ENCODE assay signal across 24 cellular contexts in the genomic region with DNA sequence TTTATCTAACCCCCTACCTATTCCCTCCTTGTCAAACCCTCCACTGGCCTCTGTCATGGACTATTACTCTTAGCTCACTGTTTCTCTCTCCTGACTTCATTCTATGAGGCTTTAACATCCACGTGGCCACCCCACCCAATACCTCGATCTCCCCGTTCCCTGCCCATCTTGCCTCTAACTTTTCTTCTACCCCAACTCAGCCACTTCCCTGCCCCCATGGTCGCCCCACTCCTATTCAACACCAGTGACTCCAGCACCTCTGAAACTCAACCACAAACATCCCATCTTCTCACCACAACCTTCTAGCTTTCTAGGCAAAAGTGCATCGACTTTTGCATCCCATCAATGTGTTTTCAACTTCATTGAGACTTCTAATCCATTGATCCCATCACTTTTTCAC.
"Had no signal": no experiment of that assay in that cellular context is flagged by ENCODE, and none has a peak within 500 bp of the region (broad histone marks: within the 10 kb centered on the region; RNA-seq: fewer than 3 reads in every experiment).

No MANE protein-coding gene starts in this region.

- H3K9me3 Mint-ChIP-seq: activated CD4-positive, alpha-beta memory T cell treated with anti-CD3 and anti-CD28 coated beads for 36 hours had no signal

- H3K36me3 Mint-ChIP-seq: activated CD4-positive, alpha-beta memory T cell treated with anti-CD3 and anti-CD28 coated beads for 36 hours; activated naive CD4-positive, alpha-beta T cell treated with anti-CD3 and anti-CD28 coated beads, Interleukin-2, amount 50 U/mL, for 72 hours had no signal

- H3K27ac ChIP-seq: adrenal gland, body of pancreas, colonic mucosa, gastrocnemius medialis, hepatocyte, left ventricle myocardium inferior, neutrophil, right lobe of liver, vagina had no signal

- H3K36me3 ChIP-seq: adrenal gland, colonic mucosa, gastrocnemius medialis, left ventricle myocardium inferior, neutrophil, right lobe of liver, upper lobe of left lung, vagina had no signal

- H3K79me2 ChIP-seq: hepatocyte had no signal

- H2AFZ ChIP-seq: hepatocyte had no signal

- H3K9ac ChIP-seq: SK-N-SH had no signal

- ATAC-seq: activated naive CD4-positive, alpha-beta T cell treated with anti-CD3 and anti-CD28 coated beads, Interleukin-2, amount 50 U/mL, for 72 hours; body of pancreas; gastrocnemius medialis; right lobe of liver had no signal

- H3K27me3 ChIP-seq: adrenal gland, body of pancreas, colonic mucosa, gastrocnemius medialis, hepatocyte, neutrophil, right lobe of liver, upper lobe of left lung, vagina had no signal

- H3K4me3 Mint-ChIP-seq: activated B cell treated with CpG ODN at 0.5 μM for 24 hours; activated CD4-positive, alpha-beta memory T cell treated with anti-CD3 and anti-CD28 coated beads for 36 hours; nephron progenitor cell; stimulated activated naive CD8-positive, alpha-beta T cell treated with anti-CD3 and anti-CD28 coated beads, Interleukin-15, Interleukin-2, amounts not matched to agents 100 ng/mL and 50 ng/mL, for 24 hours had no signal

- H3K27me3 Mint-ChIP-seq: activated B cell treated with CpG ODN at 0.5 μM for 24 hours; stimulated activated naive CD8-positive, alpha-beta T cell treated with anti-CD3 and anti-CD28 coated beads, Interleukin-15, Interleukin-2, amounts not matched to agents 100 ng/mL and 50 ng/mL, for 24 hours had no signal

- H3K4me1 ChIP-seq: body of pancreas, colonic mucosa, right lobe of liver had no signal

- H3K4me3 ChIP-seq: adrenal gland, body of pancreas, colonic mucosa, gastrocnemius medialis, hepatocyte, left ventricle myocardium inferior, lung, mucosa of descending colon, right lobe of liver, upper lobe of left lung, vagina had no signal

- H3K27ac Mint-ChIP-seq: activated B cell treated with CpG ODN at 0.5 μM for 24 hours; activated CD4-positive, alpha-beta memory T cell treated with anti-CD3 and anti-CD28 coated beads for 36 hours; activated naive CD4-positive, alpha-beta T cell treated with anti-CD3 and anti-CD28 coated beads, Interleukin-2, amount 50 U/mL, for 72 hours; nephron progenitor cell; stimulated activated naive CD8-positive, alpha-beta T cell treated with anti-CD3 and anti-CD28 coated beads, Interleukin-15, Interleukin-2, amounts not matched to agents 100 ng/mL and 50 ng/mL, for 24 hours had no signal

- H3K4me2 ChIP-seq: hepatocyte, SK-N-SH had no signal

- H3K9me3 ChIP-seq: adrenal gland, body of pancreas, colonic mucosa, gastrocnemius medialis, mucosa of descending colon, neutrophil, right lobe of liver, SK-N-SH, upper lobe of left lung, vagina had no signal

- DNase-seq: activated B cell treated with CpG ODN at 0.5 μM for 24 hours; activated CD4-positive, alpha-beta memory T cell treated with anti-CD3 and anti-CD28 coated beads for 36 hours; activated naive CD4-positive, alpha-beta T cell; adrenal gland; aorta; body of pancreas; cerebellar nuclear complex; effector CD8-positive, alpha-beta T cell; gastrocnemius medialis; left ventricle myocardium inferior; nephron progenitor cell; SK-N-SH; stimulated activated CD4-positive, alpha-beta T cell treated with anti-CD3 and anti-CD28 coated beads, Interleukin-2, amount 100 ng/mL, for 48 hours; substantia nigra; upper lobe of left lung had no signal

- H3K4me1 Mint-ChIP-seq: nephron progenitor cell had no signal
